8 cellular contexts compared by ENCODE assay signal in the genomic region with DNA sequence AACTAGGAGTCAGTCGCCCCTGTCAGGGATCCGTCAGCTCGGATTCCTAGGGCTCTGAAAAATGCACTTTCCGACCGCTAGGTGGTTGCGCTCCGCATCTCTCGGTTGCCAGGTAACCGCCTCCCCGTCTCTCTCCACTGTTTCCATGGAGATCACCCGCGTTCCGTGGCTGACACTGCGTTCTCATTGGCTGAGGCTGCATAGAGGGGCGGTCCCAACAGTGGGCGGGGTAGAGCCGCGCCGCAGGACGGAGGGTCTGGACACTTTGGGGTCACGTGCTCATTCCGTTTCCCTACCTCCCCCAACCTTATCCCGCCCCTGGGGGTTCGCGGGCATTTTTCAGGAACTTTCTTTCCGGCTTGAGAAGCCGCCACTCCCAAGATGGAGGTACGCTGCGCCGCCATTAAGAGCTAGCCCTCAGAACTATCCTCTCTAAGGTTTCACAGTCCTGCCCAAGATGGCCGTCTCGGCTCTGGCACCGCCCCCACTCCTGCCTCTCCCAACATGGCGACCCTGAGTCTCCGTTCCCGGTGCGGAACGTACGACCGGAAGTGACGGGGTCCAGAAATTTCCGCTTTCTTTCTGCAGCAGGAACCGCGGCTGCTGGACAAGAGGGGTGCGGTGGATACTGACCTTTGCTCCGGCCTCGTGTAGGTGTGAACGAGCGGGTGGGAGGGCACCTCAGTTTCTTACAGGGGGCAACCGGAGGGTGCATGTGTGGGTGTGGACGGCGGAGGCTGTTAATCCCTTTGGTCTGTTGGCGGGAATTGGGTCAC. TPM values are rescaled to one million over a fixed set of nuclear protein-coding genes. Genes with fewer than 3 reads are reported as not detected.
DNase-seq lines count a peak whose midpoint lies in the region; ATAC-seq and TF ChIP-seq lines count a peak whose summit lies in the region.

Gene ODAD3, minus strand, starts transcription at position 65 of the 776 bp plus-strand sequence. CDS start 105 bp downstream, outside the sequence.
Gene PRKCSH, plus strand, starts transcription at position 579 of the 776 bp plus-strand sequence. CDS start 483 bp downstream, outside the sequence.

- H3K36me3 ChIP-seq in heart right ventricle (peaks cover 0 to 40% (median 23%) of the 10 kb centered on the region in 9 donors), upper lobe of right lung (peaks cover 36% of the 10 kb centered on the region)

- H3K27ac ChIP-seq in heart right ventricle (peak within 1 kb of the TSS; percentile 53 to 86 (median 80)), upper lobe of right lung (peak within 1 kb of the TSS; percentile 80)

- intact Hi-C loops in heart right ventricle (cut with DNase I) (loop anchor here in 8 of 10 donors (1.0 to 10.0 kb wide), 6 partner anchors 47 to 143 kb away; partner anchors contain the start of genes EPOR (in 6 of the 8), SWSAP1 (in 1 of the 8) and TSPAN16 (in 1 of the 8)), posterior cingulate gyrus (cut with DNase I) (loop anchor here (2.0 kb wide), 1 partner anchor 48 kb away; no protein-coding TSS in a partner anchor), upper lobe of right lung (cut with DNase I) (no loop called here)

- 0% methylated on average over 53 of the region's 53 CpGs for WGBS in heart right ventricle, 2 donors

- H3K4me3 ChIP-seq in GM12875 (ENCODE audit: low read depth, low read length) = peak within 1 kb of the TSS; percentile 96
- peak within 1 kb of the TSS; percentile 50 to 87 (median 78) for H3K4me3 ChIP-seq in heart right ventricle
- peak within 1 kb of the TSS; percentile 75 for H3K4me3 ChIP-seq in upper lobe of right lung

- H3K9me3 ChIP-seq in heart right ventricle = no peaks in the 10 kb centered on the region
- H3K9me3 ChIP-seq in upper lobe of right lung = no peaks in the 10 kb centered on the region

- DNase-seq in NCI-H1417 treated with DMSO at 0.1 percent for 48 hours (lab: John Stamatoyannopoulos, UW) (peak; percentile 99), SW480 (ENCODE audit: low spot score) (peak; percentile 100), amniotic epithelial cell (ENCODE audit: low read depth) (peak; percentile 100), heart right ventricle (peak; percentile 98 to 99), posterior cingulate gyrus (peak; percentile 99 to 100 (median 100)), upper lobe of right lung (peak; percentile 98)

- H3K4me1 ChIP-seq in heart right ventricle = peaks cover 8 to 23% (median 20%) of the 10 kb centered on the region in 9 donors
- H3K4me1 ChIP-seq in upper lobe of right lung = peaks cover 11% of the 10 kb centered on the region

- TF ChIP-seq CTCF in GM12875 (IDR thresholded peaks at IDR 0.05; ENCODE audit: borderline replicate concordance, insufficient read depth, low read depth, low read length) (peak; percentile 92), heart right ventricle (IDR thresholded peaks at IDR 0.05) (peak; percentile 60 to 95 (median 89)), upper lobe of right lung (IDR thresholded peaks at IDR 0.05) (peak; percentile 93)

- ATAC-seq in HG02798 (IDR thresholded peaks at IDR 0.05; ENCODE audit: poor library complexity, unreplicated experiment) (peak; percentile 92), heart right ventricle (peak; percentile 98 to 99 (median 98)), upper lobe of right lung (peak; percentile 97)

- H3K27me3 ChIP-seq in heart right ventricle = no peaks in the 10 kb centered on the region
- H3K27me3 ChIP-seq in upper lobe of right lung = no peaks in the 10 kb centered on the region

RNA-seq across cellular contexts. Expression of gene ODAD3, which starts in this region (rescaled TPM):
- total RNA-seq in heart right ventricle (under 1 TPM in 9 of 10 donors, not detected in 1; 0.17 to 0.64 (median 0.34) TPM), upper lobe of right lung (0.49 TPM)
- polyA plus RNA-seq in heart right ventricle = 1 to 10 TPM in 1 of 2 donors, under 1 TPM in 1; 0.83 to 2.2 TPM

RNA-seq across cellular contexts. Expression of gene PRKCSH, which starts in this region (rescaled TPM):
- 100 to 1,000 TPM; 106 to 177 (median 123) TPM for total RNA-seq in heart right ventricle
- 10 to 100 TPM; 84.3 to 96.9 TPM for polyA plus RNA-seq in heart right ventricle
- total RNA-seq in upper lobe of right lung = 293 TPM

Comparison
In these comparisons a context has a peak if more than half of its experiments do, and no peak if none do; other contexts are left out.
1. Peak in every context shown above with its lines: DNase-seq, ATAC-seq, H3K4me3 ChIP-seq and H3K27ac ChIP-seq.